26 cellular contexts compared by ENCODE assay signal in the genomic region with DNA sequence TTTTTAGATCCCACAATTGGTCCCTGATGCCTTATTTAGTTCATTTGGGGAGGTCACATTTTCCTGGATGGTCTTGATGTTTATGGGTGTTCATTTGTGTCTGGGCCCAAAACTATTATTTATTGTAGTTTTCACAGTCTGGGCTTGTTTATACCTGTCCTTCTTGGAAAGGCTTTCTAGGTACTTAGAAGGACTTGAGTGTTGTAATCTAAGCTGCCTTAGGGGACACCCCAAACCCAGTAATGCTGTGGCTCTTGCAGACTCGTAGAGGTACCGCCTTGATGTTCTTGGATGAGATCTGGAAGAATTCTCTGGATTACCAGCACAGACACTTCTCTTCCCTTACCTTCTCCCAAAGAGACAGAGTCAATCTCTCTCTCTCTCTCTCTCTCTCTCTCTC.
"Had no signal": no experiment of that assay in that cellular context is flagged by ENCODE, and none has a peak within 500 bp of the region (broad histone marks: within the 10 kb centered on the region; RNA-seq: fewer than 3 reads in every experiment).

No MANE protein-coding gene starts in this region.

- H3K9me3 ChIP-seq: colonic mucosa, gastroesophageal sphincter, heart right ventricle, left lung, right lobe of liver, testis, tibial nerve, upper lobe of left lung had no signal

- H3K79me2 ChIP-seq: parathyroid adenoma had no signal

- H3K36me3 Mint-ChIP-seq: naive thymus-derived CD4-positive, alpha-beta T cell; neural progenitor cell had no signal

- H3K4me3 Mint-ChIP-seq: dendritic cell treated with granulocyte-macrophage colony-stimulating factor and Interleukin-4, amounts not matched to agents 40 ng/mL and 50 ng/mL, for 4 days; endodermal cell; naive thymus-derived CD4-positive, alpha-beta T cell; nephron; neural progenitor cell had no signal

- H2AFZ ChIP-seq: neural progenitor cell, parathyroid adenoma had no signal

- H3K9me3 Mint-ChIP-seq: dendritic cell treated with granulocyte-macrophage colony-stimulating factor and Interleukin-4, amounts not matched to agents 40 ng/mL and 50 ng/mL, for 4 days; endodermal cell; naive thymus-derived CD4-positive, alpha-beta T cell; nephron; neural progenitor cell had no signal

- H3K4me3 ChIP-seq: colonic mucosa, gastroesophageal sphincter, heart right ventricle, left lung, neural progenitor cell, right lobe of liver, testis, tibial nerve, upper lobe of left lung had no signal

- H3K27ac ChIP-seq: colonic mucosa, gastroesophageal sphincter, heart right ventricle, left lung, neural progenitor cell, parathyroid adenoma, right lobe of liver, testis, tibial nerve, upper lobe of left lung had no signal

- H3K27ac Mint-ChIP-seq: dendritic cell treated with granulocyte-macrophage colony-stimulating factor and Interleukin-4, amounts not matched to agents 40 ng/mL and 50 ng/mL, for 4 days; endodermal cell; naive thymus-derived CD4-positive, alpha-beta T cell; nephron; progenitor cell of endocrine pancreas had no signal

- H3K4me1 Mint-ChIP-seq: nephron had no signal

- DNase-seq: colonic mucosa; effector CD8-positive, alpha-beta T cell; erythroblast; heart right ventricle; hippocampal formation; left cardiac atrium; left lung; mesendoderm; midbrain; naive thymus-derived CD4-positive, alpha-beta T cell; small intestine; stimulated activated CD4-positive, alpha-beta T cell treated with anti-CD3 and anti-CD28 coated beads, Interleukin-15, amount 100 ng/mL, for 24 hours; stimulated activated CD4-positive, alpha-beta T cell treated with anti-CD3 and anti-CD28 coated beads, Interleukin-2, amount 100 ng/mL, for 48 hours; stimulated activated naive CD4-positive, alpha-beta T cell; substantia nigra; testis; upper lobe of left lung had no signal

- H3K27me3 Mint-ChIP-seq: dendritic cell treated with granulocyte-macrophage colony-stimulating factor and Interleukin-4, amounts not matched to agents 40 ng/mL and 50 ng/mL, for 4 days; naive thymus-derived CD4-positive, alpha-beta T cell; progenitor cell of endocrine pancreas had no signal

- H3K27me3 ChIP-seq: colonic mucosa, gastroesophageal sphincter, heart right ventricle, left lung, neural progenitor cell, right lobe of liver, testis, tibial nerve, upper lobe of left lung had no signal

- H3K9ac ChIP-seq: neural progenitor cell, parathyroid adenoma had no signal

- H3K4me2 ChIP-seq: neural progenitor cell had no signal

- H3K36me3 ChIP-seq: colonic mucosa, gastroesophageal sphincter, heart right ventricle, left lung, neural progenitor cell, right lobe of liver, tibial nerve, upper lobe of left lung had no signal

- ATAC-seq: gastroesophageal sphincter; heart right ventricle; left cardiac atrium; left lung; naive thymus-derived CD4-positive, alpha-beta T cell; right lobe of liver had no signal

- H3K4me1 ChIP-seq: colonic mucosa, left lung, neural progenitor cell, parathyroid adenoma, right lobe of liver, testis had no signal
